In the genomic region with DNA sequence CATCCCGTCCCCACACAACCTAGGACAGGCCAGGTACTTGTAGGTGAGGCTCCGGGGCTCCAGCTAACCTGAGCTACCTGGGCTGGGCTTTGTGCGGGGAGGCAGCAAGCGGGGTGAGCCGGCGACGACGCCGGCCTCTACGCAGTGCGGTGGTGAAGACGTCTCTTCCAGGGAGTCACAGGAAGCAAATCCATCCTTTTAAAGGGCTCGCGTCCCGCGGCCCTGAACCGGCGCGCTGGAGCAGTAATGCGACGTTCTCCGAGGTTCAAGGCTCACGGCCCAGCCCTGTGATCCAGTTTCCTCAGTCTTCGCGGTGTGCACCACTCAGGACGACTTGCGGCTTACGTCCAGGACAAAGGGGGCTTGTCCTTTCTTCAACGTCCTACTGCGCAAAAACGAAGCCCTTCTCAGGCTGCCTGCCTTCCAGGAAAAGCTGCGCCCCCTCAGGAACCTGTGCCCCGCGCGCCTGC, we compare ENCODE assay signal across 8 cellular contexts. TPM values are rescaled to one million over a fixed set of nuclear protein-coding genes. Genes with fewer than 3 reads are reported as not detected.
DNase-seq lines count a peak whose midpoint lies in the region; ATAC-seq and TF ChIP-seq lines count a peak whose summit lies in the region.

No MANE protein-coding gene starts in this region.

- peaks cover 35% of the 10 kb centered on the region for H3K4me1 ChIP-seq in adipocyte (ENCODE audit: control insufficient read depth, insufficient read depth, low read length)
- peaks cover 39% of the 10 kb centered on the region for H3K4me1 ChIP-seq in left ventricle myocardium inferior

- H3K27ac ChIP-seq in left ventricle myocardium inferior (replicated peaks): peak overlapping the region; percentile 94

- peak; percentile 44 for DNase-seq in AG10803 (ENCODE audit: low read depth)
- DNase-seq in RPMI8226: peak; percentile 35
- DNase-seq in adipocyte (ENCODE audit: low read depth): peak; percentile 47
- DNase-seq in left ventricle myocardium inferior: peak; percentile 32
- peak; percentile 25 to 95 (median 50) for DNase-seq in posterior cingulate gyrus
- no peak for DNase-seq in HK-2 (ENCODE audit: unreplicated experiment)

- peak overlapping the region; percentile 76 for H3K9ac ChIP-seq in adipocyte (ENCODE audit: low read length)

- H3K27me3 ChIP-seq in adipocyte (replicated peaks; ENCODE audit: control insufficient read depth, insufficient read depth, low read length) (no peaks in the 10 kb centered on the region), left ventricle myocardium inferior (ENCODE audit: low read depth) (no peaks in the 10 kb centered on the region)

- no peaks in the 10 kb centered on the region for H3K9me3 ChIP-seq in adipocyte (ENCODE audit: control insufficient read depth, low read length)
- no peaks in the 10 kb centered on the region for H3K9me3 ChIP-seq in left ventricle myocardium inferior (replicated peaks)

- intact Hi-C loops in left ventricle myocardium inferior (cut with micrococcal nuclease): no loop called here
- intact Hi-C loops in posterior cingulate gyrus (cut with DNase I): loop anchor here (2.0 to 5.0 kb wide), 2 partner anchors 150 to 191 kb away; no protein-coding TSS in a partner anchor

- H3K36me3 ChIP-seq in adipocyte (ENCODE audit: control insufficient read depth, insufficient read depth, low read length, severe bottlenecking) (no peaks in the 10 kb centered on the region), left ventricle myocardium inferior (no peaks in the 10 kb centered on the region)

- H3K4me3 ChIP-seq in AG10803 (ENCODE audit: low read length) (peak overlapping the region; percentile 99), adipocyte (ENCODE audit: low read length) (peak overlapping the region; percentile 90), left ventricle myocardium inferior (peak overlapping the region; percentile 74)

- ATAC-seq in GM18519 (IDR thresholded peaks at IDR 0.05; ENCODE audit: low FRiP score, unreplicated experiment) (peak; percentile 2), HG03139 (IDR thresholded peaks at IDR 0.05; ENCODE audit: unreplicated experiment) (peak; percentile 4)

- TF ChIP-seq CTCF in AG10803 (conservative IDR thresholded peaks at IDR 0.05; ENCODE audit: low read length) (no peak), left ventricle myocardium inferior (IDR thresholded peaks at IDR 0.05; ENCODE audit: borderline replicate concordance) (no peak)

RNA-seq across cellular contexts. Expression of a gene that starts 0.5 kb away (rescaled TPM):
- 55.8 TPM for total RNA-seq in left ventricle myocardium inferior
